ENCODE assay signal across 17 cellular contexts in the genomic region with DNA sequence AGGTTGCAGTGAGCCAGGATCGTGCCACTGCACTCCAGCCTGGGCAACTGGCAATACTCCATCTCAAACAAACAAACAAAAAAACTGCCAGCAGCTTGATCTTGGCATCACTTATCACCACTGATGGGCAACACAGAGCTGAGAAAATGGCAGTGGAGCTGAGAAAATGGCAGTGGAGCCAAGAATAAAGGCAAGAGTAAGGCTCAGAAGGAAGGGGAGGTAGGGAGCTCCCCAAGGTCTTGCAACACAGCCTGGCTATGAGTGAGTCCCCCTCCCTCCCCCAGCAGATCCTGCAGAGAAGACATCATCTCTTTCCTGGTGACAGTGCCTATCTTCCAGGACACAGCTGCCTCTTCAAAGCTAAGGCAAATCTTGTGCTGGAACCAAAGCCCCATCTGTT.
DNase-seq lines count a peak whose midpoint lies in the region; ATAC-seq and TF ChIP-seq lines count a peak whose summit lies in the region.
"Had no signal": no experiment of that assay in that cellular context is flagged by ENCODE, and none has a peak within 500 bp of the region (broad histone marks: within the 10 kb centered on the region; RNA-seq: fewer than 3 reads in every experiment).

No MANE protein-coding gene starts in this region.

- H3K4me1 ChIP-seq in adrenal gland (replicated peaks in 1 of 2) (no peaks in the 10 kb centered on the region), left lung (peaks cover 0 to 6% of the 10 kb centered on the region in 2 donors)
- H3K4me1 ChIP-seq: esophagus muscularis mucosa had no signal

- DNase-seq in NCI-H345 (lab: John Stamatoyannopoulos, UW) (peak; percentile 20), NCI-H345 treated with DMSO at 0.1 percent for 48 hours (lab: John Stamatoyannopoulos, UW; ENCODE audit: unreplicated experiment) (no peak), NB4 (ENCODE audit: low read depth) (peak; percentile 78), adrenal gland (peak in 4 of 7 donors; percentile 22 to 57 (median 48)), left lung (no peak)
- DNase-seq in activated effector memory CD4-positive, alpha-beta T cell treated with anti-CD3 and anti-CD28 coated beads, Interleukin-2, amount 50 U/mL, for 16 hours: no peak
- DNase-seq: activated CD4-positive, CD25-positive, alpha-beta regulatory T cell; activated CD8-positive, alpha-beta memory T cell treated with anti-CD3 and anti-CD28 coated beads, Interleukin-2, amount 50 U/mL, for 48 hours; activated naive CD8-positive, alpha-beta T cell treated with anti-CD3 and anti-CD28 coated beads, Interleukin-2, amount 10 ng/mL, durations not matched to agents 7 days and 5 days; DMS 273 treated with DMSO at 0.1 percent for 48 hours; midbrain; SK-N-SH; upper lobe of left lung had no signal

- H3K36me3 ChIP-seq in adrenal gland (replicated peaks in 1 of 2): no peaks in the 10 kb centered on the region
- H3K36me3 ChIP-seq in left lung: no peaks in the 10 kb centered on the region
- H3K36me3 ChIP-seq: esophagus muscularis mucosa, upper lobe of left lung had no signal

- intact Hi-C loops in adrenal gland (cut with DNase I) (no loop called here), left lung (cut with DNase I) (no loop called here)

- H3K4me3 ChIP-seq in NB4 (ENCODE audit: low read depth, low read length) (no peak overlapping the region), adrenal gland (no peak overlapping the region), left lung (no peak overlapping the region)
- H3K4me3 ChIP-seq: coronary artery, esophagus muscularis mucosa, upper lobe of left lung had no signal

- TF ChIP-seq POLR2A in NB4 (IDR thresholded peaks at IDR 0.05; ENCODE audit: extremely low read depth, insufficient read length) (no peak), adrenal gland (IDR thresholded peaks at IDR 0.05) (no peak)

- H3K27ac ChIP-seq in adrenal gland (no peak overlapping the region), left lung (no peak overlapping the region)
- H3K27ac ChIP-seq: coronary artery, esophagus muscularis mucosa, upper lobe of left lung had no signal

- TF ChIP-seq CTCF in NB4 (IDR thresholded peaks at IDR 0.05; ENCODE audit: low read depth, low read length): no peak
- TF ChIP-seq CTCF in adrenal gland (IDR thresholded peaks at IDR 0.05): no peak
- no peak for TF ChIP-seq CTCF in left lung (IDR thresholded peaks at IDR 0.05)

- no peaks in the 10 kb centered on the region for H3K27me3 ChIP-seq in adrenal gland
- H3K27me3 ChIP-seq in left lung: no peaks in the 10 kb centered on the region
- H3K27me3 ChIP-seq: esophagus muscularis mucosa, upper lobe of left lung had no signal

- no peaks in the 10 kb centered on the region for H3K9me3 ChIP-seq in adrenal gland (replicated peaks in 1 of 3)
- no peaks in the 10 kb centered on the region for H3K9me3 ChIP-seq in left lung
- H3K9me3 ChIP-seq: esophagus muscularis mucosa, SK-N-SH, upper lobe of left lung had no signal

- peak; percentile 12 for ATAC-seq in left lung
- ATAC-seq in HG02798 (IDR thresholded peaks at IDR 0.05; ENCODE audit: poor library complexity, unreplicated experiment): no peak
- ATAC-seq in GM18517 (IDR thresholded peaks at IDR 0.05; ENCODE audit: unreplicated experiment): no peak

- 67 to 94% (median 80%) methylated on average over 1 of the region's 1 CpG for WGBS in adrenal gland, 4 donors

Comparison
In these comparisons a context has a peak if more than half of its experiments do, and no peak if none do; other contexts are left out.
1. DNase-seq: peak in NCI-H345 (single experiment), NB4 (single experiment) and adrenal gland (4 of 7); none in NCI-H345 treated with DMSO at 0.1 percent for 48 hours (single experiment), left lung (0 of 2) and activated effector memory CD4-positive, alpha-beta T cell treated with anti-CD3 and anti-CD28 coated beads, Interleukin-2, amount 50 U/mL, for 16 hours (single experiment).